Comparison of ENCODE assay signal across 1 cellular context in genomic region chr14:39083127-39083526, GRCh38.
TF ChIP-seq lines count a peak whose summit lies in the region.

No MANE protein-coding gene starts in this region.

TF ChIP-seq in HepG2, 621 proteins besides CTCF, POLR2A, EP300 and RAD21:
- TF ChIP-seq NFRKB (IDR thresholded peaks at IDR 0.05) (no peak), RBFOX2 (IDR thresholded peaks at IDR 0.05; ENCODE audit: low read depth, low read length) (peak; percentile 51), AGO2 (optimal IDR thresholded peaks at IDR 0.05; ENCODE audit: low read depth, low read length) (peak; percentile 52), RBM22 (optimal IDR thresholded peaks at IDR 0.05; ENCODE audit: low read length) (peak; percentile 78), KLF11 (CRISPR knock-in tag; IDR thresholded peaks at IDR 0.05) (no peak)
